Comparison of ENCODE assay signal across 9 cellular contexts in the genomic region with DNA sequence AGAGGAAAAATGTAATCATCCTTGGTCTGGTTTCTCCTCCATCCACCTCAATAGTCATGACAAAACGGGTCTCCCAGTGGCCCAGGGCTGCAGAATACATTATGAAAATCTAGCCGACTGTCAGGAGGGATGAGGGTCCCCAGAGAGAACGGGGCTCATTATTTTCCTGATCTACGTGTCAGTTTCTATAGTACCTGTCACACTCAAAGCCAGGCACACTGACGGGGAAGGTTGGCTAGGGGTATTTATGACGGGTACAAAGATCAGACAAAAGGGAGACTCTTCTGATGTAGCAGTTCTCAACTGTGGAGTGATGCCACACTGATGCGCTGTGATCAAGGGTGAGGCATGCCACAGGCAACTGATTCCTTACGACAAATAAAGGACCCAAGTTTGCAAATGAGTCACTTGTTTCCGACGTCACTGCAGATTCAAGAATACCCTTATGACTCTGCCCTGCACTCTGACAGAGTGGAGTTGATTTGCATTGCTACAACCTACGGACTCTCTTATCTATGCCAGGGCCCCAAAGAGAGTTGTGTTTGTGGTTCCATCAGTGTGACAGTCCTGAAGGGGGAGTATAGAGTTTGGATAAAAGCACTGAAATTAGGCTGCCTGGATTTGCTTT.
DNase-seq lines count a peak whose midpoint lies in the region; ATAC-seq lines count a peak whose summit lies in the region.
"Had no signal": no experiment of that assay in that cellular context is flagged by ENCODE, and none has a peak within 500 bp of the region (broad histone marks: within the 10 kb centered on the region; RNA-seq: fewer than 3 reads in every experiment).

No MANE protein-coding gene starts in this region.

- peak; percentile 87 for ATAC-seq in activated CD8-positive, alpha-beta memory T cell treated with anti-CD3 and anti-CD28 coated beads, Interleukin-2, amount 10 ng/mL, durations not matched to agents 7 days and 5 days
- peak; percentile 86 for ATAC-seq in HG02623 (IDR thresholded peaks at IDR 0.05; ENCODE audit: unreplicated experiment)

- peaks cover 20% of the 10 kb centered on the region for H3K27me3 Mint-ChIP-seq in activated CD8-positive, alpha-beta memory T cell treated with anti-CD3 and anti-CD28 coated beads, Interleukin-2, amount 10 ng/mL, durations not matched to agents 7 days and 5 days

- peak; percentile 58 for DNase-seq in activated CD8-positive, alpha-beta memory T cell treated with anti-CD3 and anti-CD28 coated beads, Interleukin-2, amount 10 ng/mL, durations not matched to agents 7 days and 5 days
- no peak for DNase-seq in activated CD8-positive, alpha-beta memory T cell treated with anti-CD3 and anti-CD28 coated beads, Interleukin-2, amount 50 U/mL, for 4 hours
- DNase-seq in SK-MEL-5 (ENCODE audit: low read depth, low spot score) = peak; percentile 3
- DNase-seq in stimulated activated CD4-positive, alpha-beta T cell treated with anti-CD3 and anti-CD28 coated beads, TNF-alpha, amount 100 ng/mL, for 48 hours (ENCODE audit: low read depth in 3 of 3) = peak; percentile 24 to 55 (median 31)
- no peak for DNase-seq in NCI-H2171 (lab: John Stamatoyannopoulos, UW)
- DNase-seq in HUDEP-2 (lab: John Stamatoyannopoulos, UW; ENCODE audit: unreplicated experiment in 76 of 76) = no peak
- no peak for DNase-seq in HCEC 1CT

- H3K4me3 Mint-ChIP-seq in activated CD8-positive, alpha-beta memory T cell treated with anti-CD3 and anti-CD28 coated beads, Interleukin-2, amount 10 ng/mL, durations not matched to agents 7 days and 5 days = no peak overlapping the region
- H3K4me3 Mint-ChIP-seq: stimulated activated naive CD8-positive, alpha-beta T cell treated with anti-CD3 and anti-CD28 coated beads, Interleukin-15, Interleukin-2, amounts not matched to agents 100 ng/mL and 50 ng/mL, for 24 hours had no signal

- peaks cover 5% of the 10 kb centered on the region for H3K4me1 Mint-ChIP-seq in activated CD8-positive, alpha-beta memory T cell treated with anti-CD3 and anti-CD28 coated beads, Interleukin-2, amount 10 ng/mL, durations not matched to agents 7 days and 5 days

- no peaks in the 10 kb centered on the region for H3K36me3 Mint-ChIP-seq in activated CD8-positive, alpha-beta memory T cell treated with anti-CD3 and anti-CD28 coated beads, Interleukin-2, amount 10 ng/mL, durations not matched to agents 7 days and 5 days

- CTCF ChIA-PET in activated CD8-positive, alpha-beta memory T cell treated with anti-CD3 and anti-CD28 coated beads, Interleukin-2, amount 10 ng/mL, durations not matched to agents 7 days and 5 days (lab: Charles Lee) = interaction anchor here (0.9 kb wide), 1 partner anchor 10 kb away, joined by 3 read pairs; no protein-coding TSS in a partner anchor

- in situ Hi-C loops in SK-MEL-5 (cut with HindIII; ENCODE audit: low pct_unique_long_range_greater_than_20kb, low sequenced_read_pairs) = no loop called here

- H3K9me3 Mint-ChIP-seq in activated CD8-positive, alpha-beta memory T cell treated with anti-CD3 and anti-CD28 coated beads, Interleukin-2, amount 10 ng/mL, durations not matched to agents 7 days and 5 days (ENCODE audit: low read depth) = no peaks in the 10 kb centered on the region
- H3K9me3 Mint-ChIP-seq: stimulated activated naive CD8-positive, alpha-beta T cell treated with anti-CD3 and anti-CD28 coated beads, Interleukin-15, Interleukin-2, amounts not matched to agents 100 ng/mL and 50 ng/mL, for 24 hours had no signal

- H3K27ac Mint-ChIP-seq in activated CD8-positive, alpha-beta memory T cell treated with anti-CD3 and anti-CD28 coated beads, Interleukin-2, amount 10 ng/mL, durations not matched to agents 7 days and 5 days = no peak overlapping the region
- H3K27ac Mint-ChIP-seq: stimulated activated naive CD8-positive, alpha-beta T cell treated with anti-CD3 and anti-CD28 coated beads, Interleukin-15, Interleukin-2, amounts not matched to agents 100 ng/mL and 50 ng/mL, for 24 hours had no signal

Comparison
In these comparisons a context has a peak if more than half of its experiments do, and no peak if none do; other contexts are left out.
1. DNase-seq: peak in activated CD8-positive, alpha-beta memory T cell treated with anti-CD3 and anti-CD28 coated beads, Interleukin-2, amount 10 ng/mL, durations not matched to agents 7 days and 5 days (single experiment), SK-MEL-5 (single experiment) and stimulated activated CD4-positive, alpha-beta T cell treated with anti-CD3 and anti-CD28 coated beads, TNF-alpha, amount 100 ng/mL, for 48 hours (3 of 3); none in activated CD8-positive, alpha-beta memory T cell treated with anti-CD3 and anti-CD28 coated beads, Interleukin-2, amount 50 U/mL, for 4 hours (single experiment), NCI-H2171 (single experiment), HUDEP-2 (0 of 76) and HCEC 1CT (single experiment).